Comparison of ENCODE assay signal across 2 cellular contexts in the genomic region with DNA sequence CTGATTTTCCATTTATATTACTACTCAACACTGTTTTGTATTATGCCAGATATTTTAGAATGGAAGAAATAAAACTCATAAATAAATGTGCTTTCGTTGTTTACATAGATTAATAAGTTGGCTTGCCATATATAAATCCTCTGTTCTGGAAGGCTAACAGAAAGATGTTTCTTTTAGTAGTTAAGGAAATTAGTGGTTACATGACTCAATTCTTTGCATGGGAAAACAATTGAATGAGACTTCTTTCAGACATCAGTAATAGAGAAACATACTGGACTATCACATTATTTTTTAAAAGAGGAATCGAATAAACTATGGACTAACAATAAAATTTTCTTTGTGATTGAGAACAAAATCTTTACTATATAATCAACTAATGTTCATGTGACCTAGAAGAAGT.
TF ChIP-seq lines count a peak whose summit lies in the region.

No MANE protein-coding gene starts in this region.

TF ChIP-seq in IMR-90, 13 proteins besides CTCF, POLR2A, EP300 and RAD21:
- TF ChIP-seq MAFK (IDR thresholded peaks at IDR 0.05; ENCODE audit: low read depth, low read length) (no peak), SMC3 (IDR thresholded peaks at IDR 0.05; ENCODE audit: low read depth, low read length) (no peak), RFX5 (IDR thresholded peaks at IDR 0.05; ENCODE audit: low read depth, low read length) (no peak), RCOR1 (IDR thresholded peaks at IDR 0.05; ENCODE audit: insufficient replicate concordance, low read length) (no peak), MAZ (IDR thresholded peaks at IDR 0.05; ENCODE audit: borderline replicate concordance, low read depth, low read length) (no peak), FOS (IDR thresholded peaks at IDR 0.05; ENCODE audit: low read depth, low read length) (no peak), CEBPB (IDR thresholded peaks at IDR 0.05; ENCODE audit: low read depth, low read length) (no peak)

TF ChIP-seq in GM23338, 12 proteins besides CTCF, POLR2A, EP300 and RAD21:
- TF ChIP-seq STAT1 (IDR thresholded peaks at IDR 0.05; ENCODE audit: unreplicated experiment) (no peak), JUNB (IDR thresholded peaks at IDR 0.05; ENCODE audit: unreplicated experiment) (no peak), CREB1 (CRISPR knock-in tag; IDR thresholded peaks at IDR 0.05; ENCODE audit: low read depth) (no peak), REST (IDR thresholded peaks at IDR 0.05; ENCODE audit: unreplicated experiment) (no peak), POLR2AphosphoS5 (IDR thresholded peaks at IDR 0.05; ENCODE audit: low read depth) (no peak), NANOG (IDR thresholded peaks at IDR 0.05; ENCODE audit: borderline replicate concordance) (no peak), ZNF331 (CRISPR knock-in tag; IDR thresholded peaks at IDR 0.05; ENCODE audit: low read depth) (no peak), EZH2 (IDR thresholded peaks at IDR 0.05; ENCODE audit: low read depth, unreplicated experiment) (no peak), EZH2phosphoT487 (IDR thresholded peaks at IDR 0.05; ENCODE audit: unreplicated experiment) (no peak), ETS1 (IDR thresholded peaks at IDR 0.05) (no peak), ZNF462 (CRISPR knock-in tag; IDR thresholded peaks at IDR 0.05) (no peak), ZNF114 (CRISPR knock-in tag; IDR thresholded peaks at IDR 0.05) (no peak)
TF ChIP-seq in GM23338: peak in this region for 0.
